In genomic region chr1:26094677-26095383, GRCh38 we compare ENCODE assay signal across 10 cellular contexts. TPM values are rescaled to one million over a fixed set of nuclear protein-coding genes. Genes with fewer than 3 reads are reported as not detected.
DNase-seq lines count a peak whose midpoint lies in the region; ATAC-seq and TF ChIP-seq lines count a peak whose summit lies in the region.
"Had no signal": no experiment of that assay in that cellular context is flagged by ENCODE, and none has a peak within 500 bp of the region (broad histone marks: within the 10 kb centered on the region; RNA-seq: fewer than 3 reads in every experiment).

No MANE protein-coding gene starts in this region.

- TF ChIP-seq CTCF in left ventricle myocardium inferior (IDR thresholded peaks at IDR 0.05; ENCODE audit: borderline replicate concordance) (peak; percentile 35), gastrocnemius medialis (IDR thresholded peaks at IDR 0.05 in 4 of 5, conservative IDR thresholded peaks at IDR 0.05 in 1 of 5) (peak in 3 of 5 experiments; percentile 32 to 48 (median 40))

- H3K4me3 ChIP-seq in left ventricle myocardium inferior, result peak overlapping the region; percentile 53
- H3K4me3 ChIP-seq in gastrocnemius medialis, result peak overlapping the region; percentile 23 to 43 (median 31)
- H3K4me3 ChIP-seq: tibial artery had no signal

- intact Hi-C loops in left ventricle myocardium inferior (cut with micrococcal nuclease) (no loop called here), gastrocnemius medialis (cut with DNase I; ENCODE audit: low total_unique reads) (loop anchor here (1.0 to 2.0 kb wide), 2 partner anchors 22 to 59 kb away; no protein-coding TSS in a partner anchor)

- H3K27ac ChIP-seq in left ventricle myocardium inferior (replicated peaks) (peak overlapping the region; percentile 89), gastrocnemius medialis (peak overlapping the region; percentile 84 to 88 (median 84))
- H3K27ac ChIP-seq: tibial artery had no signal

- in situ Hi-C loops in SK-MEL-5 (cut with HindIII; ENCODE audit: low pct_unique_long_range_greater_than_20kb, low sequenced_read_pairs) (no loop called here), gastrocnemius medialis (cut with MboI; ENCODE audit: low sequenced_read_pairs in 4 of 4) (no loop called here)

- peak; percentile 82 to 86 for ATAC-seq in gastrocnemius medialis
- ATAC-seq in GM18870 (IDR thresholded peaks at IDR 0.05; ENCODE audit: unreplicated experiment), result no peak
- no peak for ATAC-seq in GM21786 (IDR thresholded peaks at IDR 0.05; ENCODE audit: unreplicated experiment)
- ATAC-seq in HG02870 (IDR thresholded peaks at IDR 0.05; ENCODE audit: unreplicated experiment), result no peak

- H3K27me3 ChIP-seq in left ventricle myocardium inferior (ENCODE audit: low read depth), result no peaks in the 10 kb centered on the region
- no peaks in the 10 kb centered on the region for H3K27me3 ChIP-seq in gastrocnemius medialis

- H3K4me1 ChIP-seq in left ventricle myocardium inferior (peaks cover 20% of the 10 kb centered on the region), gastrocnemius medialis (peaks cover 15 to 17% of the 10 kb centered on the region in 2 donors)

- H3K36me3 ChIP-seq in left ventricle myocardium inferior, result no peaks in the 10 kb centered on the region
- no peaks in the 10 kb centered on the region for H3K36me3 ChIP-seq in gastrocnemius medialis
- H3K36me3 ChIP-seq: tibial artery had no signal

- peak; percentile 41 to 63 for TF ChIP-seq POLR2A in gastrocnemius medialis (IDR thresholded peaks at IDR 0.05)

- H3K9me3 ChIP-seq in left ventricle myocardium inferior (replicated peaks), result no peaks in the 10 kb centered on the region
- no peaks in the 10 kb centered on the region for H3K9me3 ChIP-seq in gastrocnemius medialis
- H3K9me3 ChIP-seq: tibial artery had no signal

- DNase-seq in NCI-H1092 (lab: John Stamatoyannopoulos, UW) (peak; percentile 17), NCI-H1092 treated with DMSO at 0.1 percent for 48 hours (lab: John Stamatoyannopoulos, UW) (no peak), SK-MEL-5 (ENCODE audit: low read depth, low spot score) (peak; percentile 90), left ventricle myocardium inferior (peak; percentile 57), gastrocnemius medialis (peak; percentile 77 to 84)
- DNase-seq: 8988T had no signal

RNA-seq across cellular contexts. Expression of gene PDIK1L, which starts 16.8 kb away (rescaled TPM):
- 5.7 and 6.4 TPM in 2 replicates for total RNA-seq in SK-MEL-5 (2014; rRNA removed; shearing (Covaris generic))
- polyA plus RNA-seq in SK-MEL-5 (2015; cell fraction: cytosol; rRNA removed), result 3.9 and 8.0 TPM in 2 replicates
- polyA plus RNA-seq in SK-MEL-5 (2015; cell fraction: nucleus; rRNA removed), result 4.2 and 5.5 TPM in 2 replicates
- 4.2 TPM for total RNA-seq in left ventricle myocardium inferior
- 1 to 10 TPM; 4.4 to 8.7 (median 5.9) TPM for total RNA-seq in gastrocnemius medialis

RNA-seq across cellular contexts. Expression of gene TRIM63, which starts 27.4 kb away (rescaled TPM):
- total RNA-seq in SK-MEL-5 (2014; rRNA removed; shearing (Covaris generic)), result 118 and 129 TPM in 2 replicates
- 42.3 and 44.3 TPM in 2 replicates for polyA plus RNA-seq in SK-MEL-5 (2015; cell fraction: cytosol; rRNA removed)
- 46.3 and 53.4 TPM in 2 replicates for polyA plus RNA-seq in SK-MEL-5 (2015; cell fraction: nucleus; rRNA removed)
- total RNA-seq in left ventricle myocardium inferior (203 TPM), gastrocnemius medialis (1,000 to 10,000 TPM; 1,040 to 4,298 (median 2,203) TPM)

RNA-seq across cellular contexts. Expression of gene SLC30A2, which starts 48.9 kb away (rescaled TPM):
- not detected in 2 replicates for total RNA-seq in SK-MEL-5 (2014; rRNA removed; shearing (Covaris generic))
- polyA plus RNA-seq in SK-MEL-5 (2015; cell fraction: cytosol; rRNA removed), result not detected in 2 replicates
- polyA plus RNA-seq in SK-MEL-5 (2015; cell fraction: nucleus; rRNA removed), result not detected in 2 replicates
- 7.1 TPM for total RNA-seq in left ventricle myocardium inferior
- total RNA-seq in gastrocnemius medialis, result 1 to 10 TPM; 1.2 to 5.2 (median 3.1) TPM

Comparison
In these comparisons a context has a peak if more than half of its experiments do, and no peak if none do; other contexts are left out.
1. ATAC-seq: peak in gastrocnemius medialis (2 of 2); none in GM18870 (single experiment), GM21786 (single experiment) and HG02870 (single experiment).